In genomic region chr10:117762819-117763172, GRCh38 we compare ENCODE assay signal across 15 cellular contexts.
A peak's percentile ranks its signal among the peaks of the same experiment; 100 is the strongest.
DNase-seq lines count a peak whose midpoint lies in the region; ATAC-seq and TF ChIP-seq lines count a peak whose summit lies in the region.
"Had no signal": no experiment of that assay in that cellular context is flagged by ENCODE, and none has a peak within 500 bp of the region (broad histone marks: within the 10 kb centered on the region; RNA-seq: fewer than 3 reads in every experiment).

No MANE protein-coding gene starts in this region.

- no peak overlapping the region for H3K9ac ChIP-seq in BLaER1 treated with 17β-estradiol and CSF1 and Interleukin-3, amounts not matched to agents 10 nM and 100 nM

- H3K9me3 ChIP-seq in BLaER1 treated with 17β-estradiol and CSF1 and Interleukin-3, amounts not matched to agents 10 nM and 100 nM (replicated peaks in 1 of 11), result no peaks in the 10 kb centered on the region
- H3K9me3 ChIP-seq: upper lobe of right lung had no signal

- no peak overlapping the region for H3K4me3 ChIP-seq in BLaER1 treated with 17β-estradiol and CSF1 and Interleukin-3, amounts not matched to agents 10 nM and 100 nM
- no peak overlapping the region for H3K4me3 ChIP-seq in coronary artery
- H3K4me3 ChIP-seq: upper lobe of right lung had no signal

- DNase-seq in HS-5 (ENCODE audit: low read depth) (peak; percentile 18), SKM-1 (lab: John Stamatoyannopoulos, UW; ENCODE audit: unreplicated experiment) (peak; percentile 39), kidney tubule cell (ENCODE audit: low spot score) (peak; percentile 70), coronary artery (ENCODE audit: low spot score) (no peak)
- DNase-seq: activated CD4-positive, alpha-beta T cell treated with anti-CD3 and anti-CD28 coated beads, Interleukin-2, amount 10 ng/mL, durations not matched to agents 24 days and 14 days; activated T-cell treated with anti-CD3 and anti-CD28 coated beads, Interleukin-2, amount 50 U/mL, for 24 hours; CD8-positive, alpha-beta T cell; left colon; NCI-H2107; stimulated activated CD4-positive, alpha-beta T cell treated with anti-CD3 and anti-CD28 coated beads, Interleukin-2, amount 100 ng/mL, for 24 hours; T-helper 2 cell; upper lobe of right lung had no signal

- no peak for ATAC-seq in HG02678 (IDR thresholded peaks at IDR 0.05; ENCODE audit: unreplicated experiment)
- no peak for ATAC-seq in HG02938 (IDR thresholded peaks at IDR 0.05; ENCODE audit: unreplicated experiment)
- ATAC-seq: CD8-positive, alpha-beta T cell; left colon; upper lobe of right lung had no signal

- no peaks in the 10 kb centered on the region for H4K20me1 ChIP-seq in BLaER1 treated with 17β-estradiol and CSF1 and Interleukin-3, amounts not matched to agents 10 nM and 100 nM

- TF ChIP-seq CTCF in coronary artery (IDR thresholded peaks at IDR 0.05), result no peak

- H3K4me2 ChIP-seq in BLaER1 treated with 17β-estradiol and CSF1 and Interleukin-3, amounts not matched to agents 10 nM and 100 nM, result peak overlapping the region in 9 of 11 experiments; percentile 0 to 58 (median 29); a peak in 13 of 22 replicates

- H3K4me1 ChIP-seq in BLaER1 treated with 17β-estradiol and CSF1 and Interleukin-3, amounts not matched to agents 10 nM and 100 nM, result peaks cover 0 to 12% (median 9%) of the 10 kb centered on the region in 10 experiments; a peak in 12 of 20 replicates
- H3K4me1 ChIP-seq: upper lobe of right lung had no signal

- H3K27me3 ChIP-seq in BLaER1 treated with 17β-estradiol and CSF1 and Interleukin-3, amounts not matched to agents 10 nM and 100 nM, result no peaks in the 10 kb centered on the region
- H3K27me3 ChIP-seq: upper lobe of right lung had no signal

- H3K36me3 ChIP-seq in BLaER1 treated with 17β-estradiol and CSF1 and Interleukin-3, amounts not matched to agents 10 nM and 100 nM, result no peaks in the 10 kb centered on the region
- H3K36me3 ChIP-seq: upper lobe of right lung had no signal

- H3K27ac ChIP-seq in BLaER1 treated with 17β-estradiol and CSF1 and Interleukin-3, amounts not matched to agents 10 nM and 100 nM, result peak overlapping the region in 1 of 11 experiments; percentile 12; a peak in 1 of 22 replicates
- no peak overlapping the region for H3K27ac ChIP-seq in coronary artery
- H3K27ac ChIP-seq: upper lobe of right lung had no signal
